ENCODE assay signal across 21 cellular contexts in genomic region chr10:21176934-21177480, GRCh38.
"Had no signal": no experiment of that assay in that cellular context is flagged by ENCODE, and none has a peak within 500 bp of the region (broad histone marks: within the 10 kb centered on the region; RNA-seq: fewer than 3 reads in every experiment).

No MANE protein-coding gene starts in this region.

- H3K36me3 ChIP-seq: gastrocnemius medialis, left ventricle myocardium inferior, tibial nerve, vagina had no signal

- H3K27me3 ChIP-seq: body of pancreas, vagina had no signal

- H3K27ac Mint-ChIP-seq: activated CD4-positive, alpha-beta T cell treated with anti-CD3 and anti-CD28 coated beads, Interleukin-2, amount 10 ng/mL, durations not matched to agents 24 days and 14 days; activated CD8-positive, alpha-beta T cell treated with anti-CD3 and anti-CD28 coated beads for 36 hours; activated naive CD4-positive, alpha-beta T cell treated with anti-CD3 and anti-CD28 coated beads for 36 hours; activated T-helper 2 cell treated with anti-CD3 and anti-CD28 coated beads, Interferon-gamma antibody, Interleukin-2, Interleukin-4, amounts not matched to agents 10 μg/mL and 5 μg/mL and 100 μg/mL, durations not matched to agents 14 hours and 24 hours and 36 hours; progenitor cell of endocrine pancreas had no signal

- H3K4me3 Mint-ChIP-seq: activated CD4-positive, alpha-beta T cell treated with anti-CD3 and anti-CD28 coated beads, Interleukin-2, amount 10 ng/mL, durations not matched to agents 24 days and 14 days; activated CD8-positive, alpha-beta T cell treated with anti-CD3 and anti-CD28 coated beads for 36 hours; activated naive CD4-positive, alpha-beta T cell treated with anti-CD3 and anti-CD28 coated beads for 36 hours; central memory CD8-positive, alpha-beta T cell had no signal

- H3K4me1 Mint-ChIP-seq: central memory CD8-positive, alpha-beta T cell had no signal

- DNase-seq: activated CD4-positive, alpha-beta T cell treated with anti-CD3 and anti-CD28 coated beads, Interleukin-2, amount 10 ng/mL, durations not matched to agents 24 days and 14 days; activated CD8-positive, alpha-beta T cell treated with anti-CD3 and anti-CD28 coated beads for 36 hours; activated naive CD4-positive, alpha-beta T cell treated with anti-CD3 and anti-CD28 coated beads for 36 hours; activated T-cell treated with anti-CD3 and anti-CD28 coated beads, Interleukin-2, amount 50 U/mL, for 1 hour; body of pancreas; cortex of kidney; gastrocnemius medialis; head of caudate nucleus; kidney glomerular epithelial cell; left ventricle myocardium inferior; stimulated activated CD4-positive, alpha-beta T cell treated with anti-CD3 and anti-CD28 coated beads, Interleukin-12 subunit alpha, Interleukin-12 subunit beta, amount 100 ng/mL, for 4 hours; stimulated activated CD4-positive, alpha-beta T cell treated with anti-CD3 and anti-CD28 coated beads, Interleukin-1b, Interleukin-23, amount 100 ng/mL, for 48 hours; stimulated activated CD8-positive, alpha-beta memory T cell treated with anti-CD3 and anti-CD28 coated beads, Interleukin-4, amount 100 ng/mL, for 48 hours; stimulated activated naive CD4-positive, alpha-beta T cell treated with Interleukin-2 at 50 U/mL for 16 hours; T1000 had no signal

- H3K9me3 Mint-ChIP-seq: activated CD4-positive, alpha-beta T cell treated with anti-CD3 and anti-CD28 coated beads, Interleukin-2, amount 10 ng/mL, durations not matched to agents 24 days and 14 days; activated CD8-positive, alpha-beta T cell treated with anti-CD3 and anti-CD28 coated beads for 36 hours; activated T-helper 2 cell treated with anti-CD3 and anti-CD28 coated beads, Interferon-gamma antibody, Interleukin-2, Interleukin-4, amounts not matched to agents 10 μg/mL and 5 μg/mL and 100 μg/mL, durations not matched to agents 14 hours and 24 hours and 36 hours had no signal

- H3K9me3 ChIP-seq: gastrocnemius medialis, vagina had no signal

- H3K27ac ChIP-seq: body of pancreas, gastrocnemius medialis, left ventricle myocardium inferior, vagina had no signal

- H3K4me3 ChIP-seq: body of pancreas, gastrocnemius medialis, left ventricle myocardium inferior, tibial nerve, vagina had no signal

- ATAC-seq: activated CD8-positive, alpha-beta T cell treated with anti-CD3 and anti-CD28 coated beads for 36 hours; body of pancreas; gastrocnemius medialis had no signal

- FAIRE-seq: endometrium had no signal
